9 cellular contexts compared by ENCODE assay signal in the genomic region with DNA sequence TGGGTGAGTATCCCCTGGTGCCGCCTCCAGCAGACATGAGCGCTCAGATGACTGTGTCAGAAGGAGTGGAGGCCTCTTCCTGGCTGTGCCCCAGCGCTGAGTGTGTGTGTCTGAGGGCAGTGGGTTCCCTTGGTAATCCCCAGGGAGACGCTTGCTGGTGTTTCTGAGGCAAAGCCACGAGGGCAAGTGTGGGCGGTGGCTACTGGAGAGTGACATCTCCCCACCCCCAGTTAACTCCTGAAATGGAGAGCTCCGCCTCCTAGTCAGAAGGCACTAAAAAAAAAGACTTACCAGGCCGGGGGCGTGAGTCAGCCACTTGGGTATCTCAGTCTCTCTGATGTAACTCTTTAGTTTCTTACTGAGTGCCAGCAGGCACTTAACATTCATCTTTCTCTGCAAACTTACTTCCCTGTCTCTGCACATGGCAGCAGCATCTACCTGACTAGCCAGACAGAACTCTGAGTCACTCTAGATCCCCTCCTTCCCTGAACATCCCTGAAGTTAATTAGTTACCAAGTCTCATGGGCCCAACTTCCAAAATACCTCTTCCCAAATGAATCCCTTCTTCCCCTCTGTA. TPM values are rescaled to one million over a fixed set of nuclear protein-coding genes. Genes with fewer than 3 reads are reported as not detected.
DNase-seq lines count a peak whose midpoint lies in the region; ATAC-seq and TF ChIP-seq lines count a peak whose summit lies in the region.
"Had no signal": no experiment of that assay in that cellular context is flagged by ENCODE, and none has a peak within 500 bp of the region (broad histone marks: within the 10 kb centered on the region; RNA-seq: fewer than 3 reads in every experiment).

No MANE protein-coding gene starts in this region.

- no peak overlapping the region for H2BK15ac ChIP-seq in H9 (ENCODE audit: low read depth, low read length)

- no peak overlapping the region for H3T11ph ChIP-seq in H9 (ENCODE audit: low read length)

- peak overlapping the region; percentile 16 for H3K14ac ChIP-seq in H9 (ENCODE audit: insufficient read depth, low read length)

- no peak overlapping the region for H3K23ac ChIP-seq in H9 (ENCODE audit: insufficient read length, low read depth, low read length)

- ATAC-seq in activated B cell treated with CpG ODN at 0.5 μM for 24 hours (ENCODE audit: low read depth) (peak; percentile 94), lower lobe of right lung (peak; percentile 84 to 93)

- H4K91ac ChIP-seq in H9 (ENCODE audit: insufficient read length, low read depth, low read length): peak overlapping the region; percentile 48

- H3K4me2 ChIP-seq in H9 (ENCODE audit: insufficient read depth, insufficient read length, low read length): no peak overlapping the region

- no peak overlapping the region for H2BK120ac ChIP-seq in H9 (ENCODE audit: low read depth, low read length, poor library complexity, severe bottlenecking)

- H3K9me3 ChIP-seq in H9 (ENCODE audit: control insufficient read depth, low read depth, low read length): no peaks in the 10 kb centered on the region
- H3K9me3 ChIP-seq in lower lobe of right lung: no peaks in the 10 kb centered on the region

- no peak overlapping the region for H3K4ac ChIP-seq in H9 (ENCODE audit: low read depth, low read length)

- H3K79me2 ChIP-seq in H9 (ENCODE audit: insufficient read depth, low read length): no peaks in the 10 kb centered on the region

- no peak overlapping the region for H2BK12ac ChIP-seq in H9 (ENCODE audit: insufficient read length, low read depth, low read length)

- no peak overlapping the region for H2AFZ ChIP-seq in H9 (ENCODE audit: low read length)

- H3K9me3 Mint-ChIP-seq in H9: no peaks in the 10 kb centered on the region
- H3K9me3 Mint-ChIP-seq in activated B cell treated with CpG ODN at 0.5 μM for 24 hours: no peaks in the 10 kb centered on the region

- H3K27me3 Mint-ChIP-seq in H9 (ENCODE audit: low read depth): no peaks in the 10 kb centered on the region; the same call in 1 of the 2 replicates
- H3K27me3 Mint-ChIP-seq in activated B cell treated with CpG ODN at 0.5 μM for 24 hours: no peaks in the 10 kb centered on the region

- H4K5ac ChIP-seq in H9 (ENCODE audit: insufficient read length, low read depth, low read length): no peak overlapping the region

- H4K8ac ChIP-seq in H9 (replicated peaks; ENCODE audit: insufficient read length, low read depth, low read length): no peak overlapping the region

- intact Hi-C loops in activated B cell treated with CpG ODN at 0.5 μM for 24 hours (cut with micrococcal nuclease): loop anchor here (1.0 to 2.0 kb wide), 7 partner anchors 10 to 268 kb away; no protein-coding TSS in a partner anchor
- intact Hi-C loops in lower lobe of right lung (cut with DNase I): no loop called here

- H3K18ac ChIP-seq in H9 (ENCODE audit: insufficient read length, low read depth, low read length): peak overlapping the region; percentile 51

- H3K36me3 Mint-ChIP-seq in H9 (ENCODE audit: insufficient read depth in 1 of 3, low read depth in 3 of 3) (peaks cover 41 to 73% (median 59%) of the 10 kb centered on the region in 3 experiments; a peak in 6 of 7 replicates), activated B cell treated with CpG ODN at 0.5 μM for 24 hours (ENCODE audit: low read depth) (peaks cover 93% of the 10 kb centered on the region)

- H3K4me1 ChIP-seq in H9 (ENCODE audit: insufficient read depth, low read length): peaks cover 4% of the 10 kb centered on the region
- H3K4me1 ChIP-seq in lower lobe of right lung: peaks cover 23% of the 10 kb centered on the region

- no peak overlapping the region for H2BK5ac ChIP-seq in H9 (ENCODE audit: insufficient read length, low read length)

- no peak for TF ChIP-seq CTCF in GM12864 (IDR thresholded peaks at IDR 0.05; ENCODE audit: low read depth, low read length, missing control alignments)
- TF ChIP-seq CTCF in H9 (conservative IDR thresholded peaks at IDR 0.05): no peak
- TF ChIP-seq CTCF in activated B cell treated with CpG ODN at 0.5 μM for 24 hours (IDR thresholded peaks at IDR 0.05): no peak
- TF ChIP-seq CTCF in lower lobe of right lung (IDR thresholded peaks at IDR 0.05): no peak

- H3K4me3 ChIP-seq in GM12864 (ENCODE audit: low read depth, low read length) (no peak overlapping the region), lower lobe of right lung (no peak overlapping the region)

- H3K4me1 Mint-ChIP-seq in H9 (peaks cover 14 to 20% of the 10 kb centered on the region in 2 experiments), activated B cell treated with CpG ODN at 0.5 μM for 24 hours (peaks cover 44% of the 10 kb centered on the region)

- CTCF ChIA-PET in activated B cell treated with CpG ODN at 0.5 μM for 24 hours (lab: Charles Lee): interaction anchor here (0.6 to 1.3 kb wide), 8 partner anchors 15 to 304 kb away, joined by 3 to 6 read pairs (median 3); no protein-coding TSS in a partner anchor

- H2AK5ac ChIP-seq in H9 (ENCODE audit: insufficient read length, low read length): no peak overlapping the region

- H3K27me3 ChIP-seq in H9 (ENCODE audit: insufficient read depth, low read length) (no peaks in the 10 kb centered on the region), lower lobe of right lung (ENCODE audit: low read depth) (no peaks in the 10 kb centered on the region)

- H3K27ac Mint-ChIP-seq in H9: peak overlapping the region; percentile 29 to 98 (median 86)
- peak overlapping the region; percentile 94 for H3K27ac Mint-ChIP-seq in activated B cell treated with CpG ODN at 0.5 μM for 24 hours

- no peak overlapping the region for H3K4me3 Mint-ChIP-seq in H9
- peak overlapping the region; percentile 58 for H3K4me3 Mint-ChIP-seq in activated B cell treated with CpG ODN at 0.5 μM for 24 hours

- H2BK20ac ChIP-seq in H9 (ENCODE audit: low read depth, low read length, poor library complexity, severe bottlenecking): no peak overlapping the region

- no peaks in the 10 kb centered on the region for H3K79me1 ChIP-seq in H9 (ENCODE audit: insufficient read depth, low read depth, low read length, poor library complexity, severe bottlenecking)

- DNase-seq in GM12864 (ENCODE audit: low read depth) (peak; percentile 80), H9 (peak; percentile 87), LHCN-M2 (ENCODE audit: low read depth) (peak; percentile 95), activated B cell treated with CpG ODN at 0.5 μM for 24 hours (peak; percentile 77), cerebellar cortex (ENCODE audit: low spot score) (peak; percentile 3), lower lobe of right lung (peak; percentile 92), mesenteric fat pad (ENCODE audit: low spot score) (no peak)
- DNase-seq in stimulated activated CD8-positive, alpha-beta memory T cell treated with anti-CD3 and anti-CD28 coated beads, Interleukin-15, amount 100 ng/mL, for 48 hours (ENCODE audit: low read depth in 2 of 2): peak; percentile 88 to 90

- no peak overlapping the region for H3K27ac ChIP-seq in H9 (ENCODE audit: insufficient read length, low read depth, low read length)
- peak overlapping the region; percentile 64 for H3K27ac ChIP-seq in lower lobe of right lung

- H3K9ac ChIP-seq in H9 (ENCODE audit: extremely low read depth, insufficient read length, low read length): no peak overlapping the region

- POLR2A ChIA-PET in activated B cell treated with CpG ODN at 0.5 μM for 24 hours (lab: Charles Lee): interaction anchor here (0.5 to 13.9 kb wide), 18 partner anchors 9 to 262 kb away, joined by 3 to 188 read pairs (median 7); a partner anchor contains a TSS

- no peaks in the 10 kb centered on the region for H3K23me2 ChIP-seq in H9 (ENCODE audit: insufficient read length, low read depth, low read length, poor library complexity, severe bottlenecking)

- H4K20me1 ChIP-seq in H9 (ENCODE audit: control insufficient read depth, insufficient read depth, insufficient read length): no peaks in the 10 kb centered on the region

- no peak overlapping the region for H3K56ac ChIP-seq in H9 (ENCODE audit: insufficient read length, low read depth, low read length)

- no CpG with 5 or more reads among the region's 9 CpGs for WGBS in H9 (ENCODE audit: extremely low coverage, insufficient read length, low lambda C conversion rate)

- peaks cover 98% of the 10 kb centered on the region for H3K36me3 ChIP-seq in lower lobe of right lung

RNA-seq across cellular contexts. Expression of a gene that starts 19.3 kb away (rescaled TPM):
- total RNA-seq in H9 (2021): 1.2 and 1.4 TPM in 2 replicates
- total RNA-seq in LHCN-M2 (2014; rRNA removed): not detected in 2 replicates
- not detected for polyA plus RNA-seq in LHCN-M2 (2012)
- not detected in 2 replicates for total RNA-seq in activated B cell treated with CpG ODN at 0.5 μM for 24 hours
- total RNA-seq in lower lobe of right lung: 3.1 TPM
- not detected for total RNA-seq in mesenteric fat pad
- polyA plus RNA-seq: neural cell had no signal

RNA-seq across cellular contexts. Expression of a gene that starts 26.1 kb away (rescaled TPM):
- 4.0 and 4.4 TPM in 2 replicates for total RNA-seq in H9 (2021)
- total RNA-seq in LHCN-M2 (2014; rRNA removed): not detected in 2 replicates
- polyA plus RNA-seq in LHCN-M2 (2012): not detected
- total RNA-seq in activated B cell treated with CpG ODN at 0.5 μM for 24 hours: not detected in 2 replicates
- 9.2 TPM for total RNA-seq in lower lobe of right lung
- 0.64 TPM for total RNA-seq in mesenteric fat pad
- polyA plus RNA-seq: neural cell had no signal

RNA-seq across cellular contexts. Expression of a gene that starts 38.8 kb away (rescaled TPM):
- total RNA-seq in H9 (2021) (19.7 and 20.8 TPM in 2 replicates), LHCN-M2 (2014; rRNA removed) (3.3 and 3.7 TPM in 2 replicates), activated B cell treated with CpG ODN at 0.5 μM for 24 hours (283 and 322 TPM in 2 replicates), lower lobe of right lung (66.9 TPM), mesenteric fat pad (44.9 TPM)
- 3.2 TPM for polyA plus RNA-seq in LHCN-M2 (2012)
